Comparison of ENCODE assay signal across 1 cellular context in the genomic region with DNA sequence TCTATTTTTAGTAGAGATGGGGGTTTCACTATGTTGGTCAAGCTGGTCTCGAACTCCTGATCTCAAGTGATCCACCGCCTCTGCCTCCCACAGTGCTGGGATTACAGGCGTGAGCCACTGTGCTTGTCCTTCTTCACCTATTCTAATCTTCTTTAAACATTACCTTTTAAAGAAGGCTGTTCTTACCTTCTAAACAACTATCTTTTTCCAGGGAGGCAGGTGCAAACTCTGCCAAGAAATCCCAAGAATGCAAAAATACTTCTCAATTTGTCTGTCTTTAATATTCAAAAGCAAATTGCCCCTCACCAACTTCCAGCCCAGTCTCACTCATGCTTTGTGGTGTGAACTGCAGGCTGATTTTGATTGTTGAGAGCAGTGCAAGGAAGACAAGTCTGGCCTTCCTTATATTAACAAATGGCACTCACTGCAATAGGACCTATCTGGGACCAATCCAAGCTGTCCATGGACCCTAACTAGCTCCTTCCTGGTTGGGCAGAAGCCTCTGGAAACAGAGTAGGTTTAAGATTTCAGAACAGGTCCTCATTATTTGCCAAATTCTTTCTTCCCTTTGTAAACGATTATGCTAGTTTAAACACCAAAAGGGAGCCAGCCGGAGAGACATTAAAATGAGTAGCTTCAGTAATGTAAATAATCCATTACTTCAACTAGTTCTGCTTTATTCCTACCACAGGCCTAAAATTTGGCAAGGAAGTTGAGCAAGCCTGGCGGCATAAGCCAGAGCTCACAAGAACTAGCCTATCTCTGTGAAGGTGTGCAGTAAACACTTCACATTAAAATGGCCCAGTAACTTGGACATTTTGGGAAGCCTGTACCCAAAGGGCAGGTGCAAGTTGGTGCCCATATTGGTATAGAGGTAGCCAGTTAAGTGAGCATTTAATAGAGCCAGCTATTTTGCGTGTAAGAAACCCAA.
TF ChIP-seq lines count a peak whose summit lies in the region.

No MANE protein-coding gene starts in this region.

TF ChIP-seq in HepG2, 621 proteins besides CTCF, POLR2A, EP300 and RAD21 (continued from another document):
- TF ChIP-seq CEBPG (CRISPR knock-in tag; IDR thresholded peaks at IDR 0.05) (peak; percentile 25; the same call in 1 of the 2 replicates), ZNF44 (CRISPR knock-in tag; IDR thresholded peaks at IDR 0.05) (no peak), DNMT3B (CRISPR knock-in tag; conservative IDR thresholded peaks at IDR 0.05) (peak; percentile 52; the same call in 1 of the 2 replicates), SSRP1 (CRISPR knock-in tag; IDR thresholded peaks at IDR 0.05) (0 out of 2 replicates have a peak, but pooled peaks have one; percentile 9), NFYC (CRISPR knock-in tag; IDR thresholded peaks at IDR 0.05) (0 out of 2 replicates have a peak, but pooled peaks have one; percentile 6), ZSCAN20 (CRISPR knock-in tag; IDR thresholded peaks at IDR 0.05; ENCODE audit: borderline replicate concordance) (0 out of 2 replicates have a peak, but pooled peaks have one; percentile 13), ZNF207 (IDR thresholded peaks at IDR 0.05; ENCODE audit: borderline replicate concordance) (no peak), AGO2 (optimal IDR thresholded peaks at IDR 0.05; ENCODE audit: low read depth, low read length) (no peak), ZNF260 (CRISPR knock-in tag; IDR thresholded peaks at IDR 0.05; ENCODE audit: borderline replicate concordance, low read depth) (peak; percentile 35; the same call in 1 of the 2 replicates), KLF12 (CRISPR knock-in tag; IDR thresholded peaks at IDR 0.05; ENCODE audit: borderline replicate concordance) (peak; percentile 55; the same call in 1 of the 2 replicates), ZNF256 (CRISPR knock-in tag; conservative IDR thresholded peaks at IDR 0.05) (peak; percentile 52; the same call in 1 of the 2 replicates), ZNF879 (CRISPR knock-in tag; IDR thresholded peaks at IDR 0.05) (no peak), ZNF841 (CRISPR knock-in tag; IDR thresholded peaks at IDR 0.05; ENCODE audit: borderline replicate concordance) (no peak), SALL2 (CRISPR knock-in tag; IDR thresholded peaks at IDR 0.05) (peak; percentile 19; the same call in 1 of the 2 replicates), CREB1 (IDR thresholded peaks at IDR 0.05) (no peak), CREB1 (CRISPR knock-in tag; IDR thresholded peaks at IDR 0.05) (0 out of 2 replicates have a peak, but pooled peaks have one; percentile 35), GTF2F1 (IDR thresholded peaks at IDR 0.05; ENCODE audit: low read length) (no peak), ISL2 (CRISPR knock-in tag; IDR thresholded peaks at IDR 0.05) (0 out of 2 replicates have a peak, but pooled peaks have one; percentile 20), SAP130 (CRISPR knock-in tag; IDR thresholded peaks at IDR 0.05; ENCODE audit: low read depth) (peak; percentile 28; the same call in 1 of the 2 replicates), HIVEP1 (CRISPR knock-in tag; IDR thresholded peaks at IDR 0.05) (0 out of 2 replicates have a peak, but pooled peaks have one; percentile 39), MXI1 (IDR thresholded peaks at IDR 0.05; ENCODE audit: borderline replicate concordance, low read depth, low read length) (no peak), ZNF549 (CRISPR knock-in tag; IDR thresholded peaks at IDR 0.05) (no peak)
- TF ChIP-seq, protein P1, sequence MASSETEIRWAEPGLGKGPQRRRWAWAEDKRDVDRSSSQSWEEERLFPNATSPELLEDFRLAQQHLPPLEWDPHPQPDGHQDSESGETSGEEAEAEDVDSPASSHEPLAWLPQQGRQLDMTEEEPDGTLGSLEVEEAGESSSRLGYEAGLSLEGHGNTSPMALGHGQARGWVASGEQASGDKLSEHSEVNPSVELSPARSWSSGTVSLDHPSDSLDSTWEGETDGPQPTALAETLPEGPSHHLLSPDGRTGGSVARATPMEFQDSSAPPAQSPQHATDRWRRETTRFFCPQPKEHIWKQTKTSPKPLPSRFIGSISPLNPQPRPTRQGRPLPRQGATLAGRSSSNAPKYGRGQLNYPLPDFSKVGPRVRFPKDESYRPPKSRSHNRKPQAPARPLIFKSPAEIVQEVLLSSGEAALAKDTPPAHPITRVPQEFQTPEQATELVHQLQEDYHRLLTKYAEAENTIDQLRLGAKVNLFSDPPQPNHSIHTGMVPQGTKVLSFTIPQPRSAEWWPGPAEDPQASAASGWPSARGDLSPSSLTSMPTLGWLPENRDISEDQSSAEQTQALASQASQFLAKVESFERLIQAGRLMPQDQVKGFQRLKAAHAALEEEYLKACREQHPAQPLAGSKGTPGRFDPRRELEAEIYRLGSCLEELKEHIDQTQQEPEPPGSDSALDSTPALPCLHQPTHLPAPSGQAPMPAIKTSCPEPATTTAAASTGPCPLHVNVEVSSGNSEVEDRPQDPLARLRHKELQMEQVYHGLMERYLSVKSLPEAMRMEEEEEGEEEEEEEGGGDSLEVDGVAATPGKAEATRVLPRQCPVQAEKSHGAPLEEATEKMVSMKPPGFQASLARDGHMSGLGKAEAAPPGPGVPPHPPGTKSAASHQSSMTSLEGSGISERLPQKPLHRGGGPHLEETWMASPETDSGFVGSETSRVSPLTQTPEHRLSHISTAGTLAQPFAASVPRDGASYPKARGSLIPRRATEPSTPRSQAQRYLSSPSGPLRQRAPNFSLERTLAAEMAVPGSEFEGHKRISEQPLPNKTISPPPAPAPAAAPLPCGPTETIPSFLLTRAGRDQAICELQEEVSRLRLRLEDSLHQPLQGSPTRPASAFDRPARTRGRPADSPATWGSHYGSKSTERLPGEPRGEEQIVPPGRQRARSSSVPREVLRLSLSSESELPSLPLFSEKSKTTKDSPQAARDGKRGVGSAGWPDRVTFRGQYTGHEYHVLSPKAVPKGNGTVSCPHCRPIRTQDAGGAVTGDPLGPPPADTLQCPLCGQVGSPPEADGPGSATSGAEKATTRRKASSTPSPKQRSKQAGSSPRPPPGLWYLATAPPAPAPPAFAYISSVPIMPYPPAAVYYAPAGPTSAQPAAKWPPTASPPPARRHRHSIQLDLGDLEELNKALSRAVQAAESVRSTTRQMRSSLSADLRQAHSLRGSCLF (CRISPR knock-in tag; IDR thresholded peaks at IDR 0.05; ENCODE audit: borderline replicate concordance) = 0 out of 2 replicates have a peak, but pooled peaks have one; percentile 41
- TF ChIP-seq, protein P2, sequence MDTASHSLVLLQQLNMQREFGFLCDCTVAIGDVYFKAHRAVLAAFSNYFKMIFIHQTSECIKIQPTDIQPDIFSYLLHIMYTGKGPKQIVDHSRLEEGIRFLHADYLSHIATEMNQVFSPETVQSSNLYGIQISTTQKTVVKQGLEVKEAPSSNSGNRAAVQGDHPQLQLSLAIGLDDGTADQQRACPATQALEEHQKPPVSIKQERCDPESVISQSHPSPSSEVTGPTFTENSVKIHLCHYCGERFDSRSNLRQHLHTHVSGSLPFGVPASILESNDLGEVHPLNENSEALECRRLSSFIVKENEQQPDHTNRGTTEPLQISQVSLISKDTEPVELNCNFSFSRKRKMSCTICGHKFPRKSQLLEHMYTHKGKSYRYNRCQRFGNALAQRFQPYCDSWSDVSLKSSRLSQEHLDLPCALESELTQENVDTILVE (CRISPR knock-in tag; IDR thresholded peaks at IDR 0.05) = peak; percentile 18; the same call in 1 of the 2 replicates
- TF ChIP-seq, protein P3, sequence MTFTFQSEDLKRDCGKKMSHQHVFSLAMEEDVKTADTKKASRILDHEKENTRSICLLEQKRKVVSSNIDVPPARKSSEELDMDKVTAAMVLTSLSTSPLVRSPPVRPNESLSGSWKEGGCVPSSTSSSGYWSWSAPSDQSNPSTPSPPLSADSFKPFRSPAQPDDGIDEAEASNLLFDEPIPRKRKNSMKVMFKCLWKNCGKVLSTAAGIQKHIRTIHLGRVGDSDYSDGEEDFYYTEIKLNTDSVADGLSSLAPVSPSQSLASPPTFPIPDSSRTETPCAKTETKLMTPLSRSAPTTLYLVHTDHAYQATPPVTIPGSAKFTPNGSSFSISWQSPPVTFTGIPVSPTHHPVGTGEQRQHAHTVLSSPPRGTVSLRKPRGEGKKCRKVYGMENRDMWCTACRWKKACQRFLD (CRISPR knock-in tag; IDR thresholded peaks at IDR 0.05; ENCODE audit: borderline replicate concordance) = peak; percentile 69; the same call in 1 of the 2 replicates
